In the genomic region with DNA sequence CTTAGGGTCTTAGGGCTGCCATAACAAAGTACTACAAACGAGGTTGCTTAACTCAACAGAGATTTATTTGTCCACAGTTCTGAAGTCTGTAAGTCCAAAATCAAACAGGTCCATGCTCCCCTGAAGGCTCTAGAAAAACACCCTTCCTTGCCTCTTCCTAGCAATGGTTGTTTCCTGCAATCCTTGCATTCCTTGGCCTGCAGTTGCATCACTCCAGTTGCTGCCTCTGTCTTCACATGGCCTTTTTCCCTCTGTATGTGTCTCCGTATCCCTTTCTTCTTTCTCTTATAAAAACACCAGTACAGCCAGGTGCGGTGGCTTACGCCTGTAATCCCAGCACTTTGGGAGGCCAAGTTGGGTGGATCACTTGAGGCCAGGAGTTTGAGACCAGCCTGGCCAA, we compare ENCODE assay signal across 1 cellular context.
TF ChIP-seq lines count a peak whose summit lies in the region.

No MANE protein-coding gene starts in this region.

TF ChIP-seq in K562, 482 proteins besides CTCF, POLR2A, EP300 and RAD21 (continued from another document):
- TF ChIP-seq, protein P1, sequence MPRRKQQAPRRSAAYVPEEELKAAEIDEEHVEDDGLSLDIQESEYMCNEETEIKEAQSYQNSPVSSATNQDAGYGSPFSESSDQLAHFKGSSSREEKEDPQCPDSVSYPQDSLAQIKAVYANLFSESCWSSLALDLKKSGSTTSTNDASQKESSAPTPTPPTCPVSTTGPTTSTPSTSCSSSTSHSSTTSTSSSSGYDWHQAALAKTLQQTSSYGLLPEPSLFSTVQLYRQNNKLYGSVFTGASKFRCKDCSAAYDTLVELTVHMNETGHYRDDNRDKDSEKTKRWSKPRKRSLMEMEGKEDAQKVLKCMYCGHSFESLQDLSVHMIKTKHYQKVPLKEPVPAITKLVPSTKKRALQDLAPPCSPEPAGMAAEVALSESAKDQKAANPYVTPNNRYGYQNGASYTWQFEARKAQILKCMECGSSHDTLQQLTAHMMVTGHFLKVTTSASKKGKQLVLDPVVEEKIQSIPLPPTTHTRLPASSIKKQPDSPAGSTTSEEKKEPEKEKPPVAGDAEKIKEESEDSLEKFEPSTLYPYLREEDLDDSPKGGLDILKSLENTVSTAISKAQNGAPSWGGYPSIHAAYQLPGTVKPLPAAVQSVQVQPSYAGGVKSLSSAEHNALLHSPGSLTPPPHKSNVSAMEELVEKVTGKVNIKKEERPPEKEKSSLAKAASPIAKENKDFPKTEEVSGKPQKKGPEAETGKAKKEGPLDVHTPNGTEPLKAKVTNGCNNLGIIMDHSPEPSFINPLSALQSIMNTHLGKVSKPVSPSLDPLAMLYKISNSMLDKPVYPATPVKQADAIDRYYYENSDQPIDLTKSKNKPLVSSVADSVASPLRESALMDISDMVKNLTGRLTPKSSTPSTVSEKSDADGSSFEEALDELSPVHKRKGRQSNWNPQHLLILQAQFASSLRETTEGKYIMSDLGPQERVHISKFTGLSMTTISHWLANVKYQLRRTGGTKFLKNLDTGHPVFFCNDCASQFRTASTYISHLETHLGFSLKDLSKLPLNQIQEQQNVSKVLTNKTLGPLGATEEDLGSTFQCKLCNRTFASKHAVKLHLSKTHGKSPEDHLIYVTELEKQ (CRISPR knock-in tag; IDR thresholded peaks at IDR 0.05) = no peak
- TF ChIP-seq, protein P2, sequence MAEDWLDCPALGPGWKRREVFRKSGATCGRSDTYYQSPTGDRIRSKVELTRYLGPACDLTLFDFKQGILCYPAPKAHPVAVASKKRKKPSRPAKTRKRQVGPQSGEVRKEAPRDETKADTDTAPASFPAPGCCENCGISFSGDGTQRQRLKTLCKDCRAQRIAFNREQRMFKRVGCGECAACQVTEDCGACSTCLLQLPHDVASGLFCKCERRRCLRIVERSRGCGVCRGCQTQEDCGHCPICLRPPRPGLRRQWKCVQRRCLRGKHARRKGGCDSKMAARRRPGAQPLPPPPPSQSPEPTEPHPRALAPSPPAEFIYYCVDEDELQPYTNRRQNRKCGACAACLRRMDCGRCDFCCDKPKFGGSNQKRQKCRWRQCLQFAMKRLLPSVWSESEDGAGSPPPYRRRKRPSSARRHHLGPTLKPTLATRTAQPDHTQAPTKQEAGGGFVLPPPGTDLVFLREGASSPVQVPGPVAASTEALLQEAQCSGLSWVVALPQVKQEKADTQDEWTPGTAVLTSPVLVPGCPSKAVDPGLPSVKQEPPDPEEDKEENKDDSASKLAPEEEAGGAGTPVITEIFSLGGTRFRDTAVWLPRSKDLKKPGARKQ (CRISPR knock-in tag; IDR thresholded peaks at IDR 0.05) = no peak
